ENCODE assay signal across 11 cellular contexts in the genomic region with DNA sequence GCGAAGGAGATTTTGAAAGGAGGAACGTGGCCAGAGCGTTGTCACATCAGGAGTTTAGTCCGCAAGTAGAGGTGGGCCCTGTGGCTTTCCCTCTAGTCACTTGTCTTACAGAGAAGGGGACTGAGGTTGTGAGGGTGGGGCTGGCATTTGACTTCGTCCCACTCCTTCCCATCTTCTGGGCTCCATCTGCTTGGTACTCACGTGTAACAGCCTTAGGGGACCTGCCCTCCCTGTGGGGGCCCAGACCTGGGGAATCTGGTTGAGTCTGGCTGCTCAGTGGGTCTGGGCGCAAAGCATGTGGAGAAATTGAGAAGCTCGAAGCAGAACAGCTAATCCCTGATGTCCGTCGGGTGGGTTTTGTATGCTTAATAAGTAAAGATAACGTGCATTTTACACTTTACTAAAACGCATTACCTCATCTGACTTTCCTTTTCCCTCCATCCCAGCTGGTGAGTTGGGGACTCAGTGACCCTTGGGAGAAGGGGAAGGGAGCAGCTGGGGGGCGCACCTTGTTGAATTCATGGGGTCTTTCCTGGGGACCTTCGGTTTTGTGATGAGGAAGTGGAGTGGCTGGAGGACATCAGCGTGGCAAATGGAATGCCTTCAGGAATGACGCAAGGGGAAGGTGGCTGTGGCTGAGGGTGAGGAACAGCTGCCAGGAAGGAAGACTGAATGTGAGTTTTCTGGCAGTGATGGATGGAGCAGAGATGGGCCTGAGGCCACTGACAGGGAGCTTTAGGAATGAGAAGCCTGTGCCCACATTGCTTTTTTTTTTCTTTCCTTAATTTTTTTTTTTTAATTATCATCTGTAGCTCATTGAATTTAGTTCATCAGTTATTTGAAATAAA. TPM values are rescaled to one million over a fixed set of nuclear protein-coding genes. Genes with fewer than 3 reads are reported as not detected.
DNase-seq lines count a peak whose midpoint lies in the region; ATAC-seq, FAIRE-seq and TF ChIP-seq lines count a peak whose summit lies in the region.
"Had no signal": no experiment of that assay in that cellular context is flagged by ENCODE, and none has a peak within 500 bp of the region (broad histone marks: within the 10 kb centered on the region; RNA-seq: fewer than 3 reads in every experiment).

No MANE protein-coding gene starts in this region.

- no peak overlapping the region for H3K4me3 Mint-ChIP-seq in immature natural killer cell
- H3K4me3 Mint-ChIP-seq: activated naive CD8-positive, alpha-beta T cell treated with anti-CD3 and anti-CD28 coated beads, Interleukin-2, amount 10 ng/mL, durations not matched to agents 7 days and 5 days; B cell had no signal

- DNase-seq in A549 (ENCODE audit: low read depth in 1 of 2, low spot score in 1 of 2): peak; percentile 71 to 81
- peak; percentile 91 for DNase-seq in MG63
- peak; percentile 57 to 86 for DNase-seq in lung microvascular endothelial cell (ENCODE audit: low read depth in 2 of 2)
- no peak for DNase-seq in SW480 (ENCODE audit: low spot score)
- no peak for DNase-seq in immature natural killer cell
- DNase-seq: activated naive CD8-positive, alpha-beta T cell treated with anti-CD3 and anti-CD28 coated beads, Interleukin-2, amount 10 ng/mL, durations not matched to agents 7 days and 5 days; left colon had no signal

- peaks cover 5 to 11% (median 9%) of the 10 kb centered on the region in 3 donors for H3K27me3 Mint-ChIP-seq in immature natural killer cell (ENCODE audit: low read depth in 3 of 3)

- H3K9ac ChIP-seq in duodenal mucosa (ENCODE audit: low read depth in 1 of 2, low read length in 2 of 2): peak overlapping the region in 1 of 2 donors; percentile 35

- H3K4me1 Mint-ChIP-seq in immature natural killer cell: no peaks in the 10 kb centered on the region
- H3K4me1 Mint-ChIP-seq: activated naive CD8-positive, alpha-beta T cell treated with anti-CD3 and anti-CD28 coated beads, Interleukin-2, amount 10 ng/mL, durations not matched to agents 7 days and 5 days; B cell had no signal

- no peak overlapping the region for H3K27ac Mint-ChIP-seq in immature natural killer cell
- H3K27ac Mint-ChIP-seq: activated naive CD8-positive, alpha-beta T cell treated with anti-CD3 and anti-CD28 coated beads, Interleukin-2, amount 10 ng/mL, durations not matched to agents 7 days and 5 days; B cell had no signal

- H3K4me3 ChIP-seq in A549 (no peak overlapping the region), MG63 (no peak overlapping the region), duodenal mucosa (ENCODE audit: low read depth in 1 of 2, low read length in 2 of 2) (peak overlapping the region; percentile 48 to 57)

- no peaks in the 10 kb centered on the region for H3K9me3 Mint-ChIP-seq in immature natural killer cell
- H3K9me3 Mint-ChIP-seq: activated naive CD8-positive, alpha-beta T cell treated with anti-CD3 and anti-CD28 coated beads, Interleukin-2, amount 10 ng/mL, durations not matched to agents 7 days and 5 days had no signal

- POLR2A ChIA-PET in A549 (lab: Yijun Ruan, JAX): interaction anchor here (0.8 to 0.9 kb wide), 2 partner anchors 43 to 59 kb away, joined by 3 to 7 read pairs; no protein-coding TSS in a partner anchor

- no peak for FAIRE-seq in A549 (lab: Jason Lieb, UNC)

- peak; percentile 74 to 82 for ATAC-seq in A549
- no peak for ATAC-seq in activated CD4-positive, CD25-positive, alpha-beta regulatory T cell treated with anti-CD3 and anti-CD28 coated beads, Interleukin-2, amount 50 U/mL, for 24 hours
- no peak for ATAC-seq in GM18868 (IDR thresholded peaks at IDR 0.05; ENCODE audit: unreplicated experiment)

- H3K4me2 ChIP-seq in A549: peak overlapping the region; percentile 61

- no peaks in the 10 kb centered on the region for H3K36me3 Mint-ChIP-seq in immature natural killer cell
- H3K36me3 Mint-ChIP-seq: activated naive CD8-positive, alpha-beta T cell treated with anti-CD3 and anti-CD28 coated beads, Interleukin-2, amount 10 ng/mL, durations not matched to agents 7 days and 5 days had no signal

- TF ChIP-seq CTCF in A549 (IDR thresholded peaks at IDR 0.05): no peak

- CTCF ChIA-PET in A549 (lab: Yijun Ruan, JAX): interaction anchor here (0.7 to 2.8 kb wide), 11 partner anchors 7 to 108 kb away, joined by 3 to 9 read pairs (median 3); partner anchors contain the start of gene ASAP2

- no peaks in the 10 kb centered on the region for H3K9me3 ChIP-seq in A549
- no peaks in the 10 kb centered on the region for H3K9me3 ChIP-seq in MG63
- H3K9me3 ChIP-seq in duodenal mucosa (ENCODE audit: control insufficient read depth in 1 of 2, low read length in 2 of 2): no peaks in the 10 kb centered on the region

- TF ChIP-seq RAD21 in A549 (conservative IDR thresholded peaks at IDR 0.05 in 1 of 2, IDR thresholded peaks at IDR 0.05 in 1 of 2): no peak

- H3K4me1 ChIP-seq in A549: peaks cover 74% of the 10 kb centered on the region
- H3K4me1 ChIP-seq in duodenal mucosa (ENCODE audit: control insufficient read depth in 1 of 2, insufficient read depth in 2 of 2, low read length in 2 of 2): peaks cover 50 to 60% of the 10 kb centered on the region in 2 donors

- no peak for TF ChIP-seq EP300 in A549 (IDR thresholded peaks at IDR 0.05)

- H3K27ac ChIP-seq in A549 (peak overlapping the region; percentile 67 to 84), duodenal mucosa (ENCODE audit: low read depth, low read length) (no peak overlapping the region)

- no peak for TF ChIP-seq POLR2A in A549 (IDR thresholded peaks at IDR 0.05; ENCODE audit: low read length)

- peaks cover 16% of the 10 kb centered on the region for H3K36me3 ChIP-seq in MG63
- no peaks in the 10 kb centered on the region for H3K36me3 ChIP-seq in duodenal mucosa (ENCODE audit: control insufficient read depth in 1 of 2, insufficient read depth in 2 of 2, low read length in 2 of 2)

- WGBS in A549 (ENCODE audit: missing lambda C conversion rate): 68% methylated on average over 16 of the region's 16 CpGs

- H3K27me3 ChIP-seq in MG63 (no peaks in the 10 kb centered on the region), duodenal mucosa (ENCODE audit: control insufficient read depth in 1 of 2, insufficient read depth in 2 of 2, low read length in 2 of 2) (no peaks in the 10 kb centered on the region)

TF ChIP-seq in A549, 52 proteins besides CTCF, POLR2A, EP300 and RAD21:
- TF ChIP-seq CEBPB (IDR thresholded peaks at IDR 0.05) (peak; percentile 28 to 73; a peak in 2 of 4 replicates), PHF8 (IDR thresholded peaks at IDR 0.05; ENCODE audit: borderline replicate concordance, low read depth) (no peak), PBX3 (IDR thresholded peaks at IDR 0.05) (0 out of 2 replicates have a peak, but pooled peaks have one; percentile 22), HOXB5 (CRISPR knock-in tag; IDR thresholded peaks at IDR 0.05) (peak; percentile 98), RFX5 (IDR thresholded peaks at IDR 0.05) (no peak)

RNA-seq across cellular contexts. Expression of gene ASAP2, which starts 44.8 kb away (rescaled TPM):
- 27.9 TPM in 2 replicates for polyA plus RNA-seq in A549 (2011; rRNA removed)
- 16.5 and 17.2 TPM in 2 replicates for polyA plus RNA-seq in A549 (2012; cell fraction: cytosol; rRNA removed)
- 16.5 and 20.1 TPM in 2 replicates for polyA plus RNA-seq in A549 (2012; cell fraction: nucleus; rRNA removed)
- 17.8 to 19.9 TPM (median 19.8 TPM) in 3 replicates for polyA plus RNA-seq in A549 (2017; fragmentation: RNase III; extraction: RNeasy Plus Mini Kit Qiagen cat#74134 plus additional on column Dnase treatment)
- polyA minus RNA-seq in A549 (2011; rRNA and poly(A)+ RNA removed): 21.6 and 27.9 TPM in 2 replicates
- 18.4 and 30.6 TPM in 2 replicates for total RNA-seq in MG63 (2014; rRNA removed; shearing (Covaris generic); ENCODE audit: low replicate concordance)
- total RNA-seq in lung microvascular endothelial cell: 26.2 and 28.8 TPM in 2 replicates
- under 1 TPM in 2 of 3 donors, not detected in 1; 0.04 to 0.06 TPM for polyA plus RNA-seq in immature natural killer cell
- total RNA-seq: activated naive CD8-positive, alpha-beta T cell treated with anti-CD3 and anti-CD28 coated beads, Interleukin-2, amount 10 ng/mL, durations not matched to agents 7 days and 5 days; B cell had no signal

Comparison
In these comparisons a context has a peak if more than half of its experiments do, and no peak if none do; other contexts are left out.
1. ATAC-seq: peak in A549 (2 of 2); none in activated CD4-positive, CD25-positive, alpha-beta regulatory T cell treated with anti-CD3 and anti-CD28 coated beads, Interleukin-2, amount 50 U/mL, for 24 hours (0 of 2) and GM18868 (single experiment).
2. DNase-seq: peak in A549 (2 of 2), MG63 (single experiment) and lung microvascular endothelial cell (2 of 2); none in SW480 (single experiment) and immature natural killer cell (0 of 3).
3. H3K4me3 ChIP-seq: peak in duodenal mucosa (2 of 2); none in A549 (single experiment) and MG63 (single experiment).